In genomic region chr12:68373836-68374314, GRCh38 we compare ENCODE assay signal across 8 cellular contexts. TPM values are rescaled to one million over a fixed set of nuclear protein-coding genes. Genes with fewer than 3 reads are reported as not detected.
DNase-seq lines count a peak whose midpoint lies in the region; ATAC-seq and TF ChIP-seq lines count a peak whose summit lies in the region.

No MANE protein-coding gene starts in this region.

- H3K27me3 ChIP-seq in spleen (replicated peaks in 1 of 7) = no peaks in the 10 kb centered on the region

- H3K4me1 ChIP-seq in spleen = peaks cover 5 to 93% (median 43%) of the 10 kb centered on the region in 6 donors

- WGBS in spleen, 5 donors = 46 to 71% (median 51%) methylated on average over 4 of the region's 4 CpGs

- CTCF ChIA-PET in T-cell (lab: Charles Lee) (no interaction called here), RWPE1 (lab: Yijun Ruan, JAX) (interaction anchor here (1.4 kb wide), 1 partner anchor 15 kb away, joined by 3 read pairs; no protein-coding TSS in a partner anchor)

- H3K27ac ChIP-seq in spleen (peak overlapping the region in 7 of 8 donors; percentile 9 to 72 (median 46)), RWPE1 (no peak overlapping the region)

- H3K36me3 ChIP-seq in spleen = no peaks in the 10 kb centered on the region

- TF ChIP-seq CTCF in spleen (IDR thresholded peaks at IDR 0.05 in 8 of 11, conservative IDR thresholded peaks at IDR 0.05 in 3 of 11) = no peak
- no peak for TF ChIP-seq CTCF in chondrocyte (IDR thresholded peaks at IDR 0.05)
- TF ChIP-seq CTCF in RWPE1 (conservative IDR thresholded peaks at IDR 0.05; ENCODE audit: low read depth) = no peak

- H3K9me3 Mint-ChIP-seq in T-cell (no peaks in the 10 kb centered on the region), chondrocyte (ENCODE audit: low read depth) (no peaks in the 10 kb centered on the region)

- H3K27ac Mint-ChIP-seq in T-cell (peak overlapping the region; percentile 87 to 90), chondrocyte (ENCODE audit: unreplicated experiment) (no peak overlapping the region)

- POLR2A ChIA-PET in T-cell (lab: Charles Lee) = interaction anchor here in 1 of 2 donors (0.6 kb wide), 1 partner anchor 17 kb away, joined by 6 read pairs; no protein-coding TSS in a partner anchor
- POLR2A ChIA-PET in RWPE1 (lab: Yijun Ruan, JAX; ENCODE audit: low non-redundant PET) = no interaction called here

- no peak for TF ChIP-seq POLR2A in spleen (IDR thresholded peaks at IDR 0.05)

- DNase-seq in T-cell (no peak), spleen (no peak), chondrocyte (ENCODE audit: low spot score) (no peak), RWPE1 (ENCODE audit: low spot score) (no peak), NCI-H748 treated with DMSO at 0.1 percent for 48 hours (lab: John Stamatoyannopoulos, UW) (no peak)

- H3K36me3 Mint-ChIP-seq in T-cell (no peaks in the 10 kb centered on the region), chondrocyte (ENCODE audit: low read depth) (no peaks in the 10 kb centered on the region)

- H3K4me3 Mint-ChIP-seq in T-cell (peak overlapping the region; percentile 42 to 49 (median 49)), chondrocyte (ENCODE audit: unreplicated experiment) (no peak overlapping the region)

- peak overlapping the region in 1 of 8 donors; percentile 17 for H3K4me3 ChIP-seq in spleen

- intact Hi-C loops in spleen (cut with DNase I; ENCODE audit: low total_unique reads) = no loop called here

- peak; percentile 37 for ATAC-seq in GM19035 (IDR thresholded peaks at IDR 0.05; ENCODE audit: unreplicated experiment)
- ATAC-seq in HG02973 (IDR thresholded peaks at IDR 0.05; ENCODE audit: unreplicated experiment) = peak; percentile 22
- ATAC-seq in T-cell (replicated peaks in 1 of 4) = peak in 1 of 4 experiments; percentile 3
- no peak for ATAC-seq in SK-N-SH treated with all-trans-retinoic acid at 6 μM for 48 hours

- no peaks in the 10 kb centered on the region for H3K27me3 Mint-ChIP-seq in T-cell
- H3K27me3 Mint-ChIP-seq in chondrocyte (ENCODE audit: low read depth) = no peaks in the 10 kb centered on the region

- no peaks in the 10 kb centered on the region for H3K9me3 ChIP-seq in spleen

- H3K4me1 Mint-ChIP-seq in T-cell = peaks cover 39 to 70% (median 57%) of the 10 kb centered on the region in 3 donors
- peaks cover 18% of the 10 kb centered on the region for H3K4me1 Mint-ChIP-seq in chondrocyte (ENCODE audit: low read depth)

TF ChIP-seq in SK-N-SH treated with all-trans-retinoic acid at 6 μM for 48 hours, 23 proteins besides CTCF, POLR2A, EP300 and RAD21:
- no peak for TF ChIP-seq TCF4 (CRISPR knock-in tag; IDR thresholded peaks at IDR 0.05; ENCODE audit: borderline replicate concordance)
- no peak for TF ChIP-seq CSRNP3 (CRISPR knock-in tag; IDR thresholded peaks at IDR 0.05)
- no peak for TF ChIP-seq RARB (CRISPR knock-in tag; IDR thresholded peaks at IDR 0.05)
- TF ChIP-seq ARNTL (CRISPR knock-in tag; IDR thresholded peaks at IDR 0.05; ENCODE audit: borderline replicate concordance, low read depth) = no peak
- TF ChIP-seq CSDC2 (CRISPR knock-in tag; IDR thresholded peaks at IDR 0.05) = no peak
- TF ChIP-seq ISL1 (CRISPR knock-in tag; IDR thresholded peaks at IDR 0.05) = no peak
- no peak for TF ChIP-seq ZNF8 (CRISPR knock-in tag; IDR thresholded peaks at IDR 0.05)
- no peak for TF ChIP-seq ZNF70 (CRISPR knock-in tag; IDR thresholded peaks at IDR 0.05)
- TF ChIP-seq ZFP3 (CRISPR knock-in tag; IDR thresholded peaks at IDR 0.05) = no peak
- TF ChIP-seq BACH2 (CRISPR knock-in tag; IDR thresholded peaks at IDR 0.05; ENCODE audit: borderline replicate concordance) = no peak
- TF ChIP-seq PATZ1 (CRISPR knock-in tag; IDR thresholded peaks at IDR 0.05; ENCODE audit: borderline replicate concordance) = no peak
- no peak for TF ChIP-seq GLIS3 (CRISPR knock-in tag; IDR thresholded peaks at IDR 0.05)
- TF ChIP-seq POU6F1 (CRISPR knock-in tag; IDR thresholded peaks at IDR 0.05; ENCODE audit: borderline replicate concordance, low read depth) = no peak
- no peak for TF ChIP-seq PPARA (CRISPR knock-in tag; IDR thresholded peaks at IDR 0.05; ENCODE audit: borderline replicate concordance)
- TF ChIP-seq TSHZ2 (CRISPR knock-in tag; IDR thresholded peaks at IDR 0.05) = no peak
- TF ChIP-seq ESRRG (CRISPR knock-in tag; IDR thresholded peaks at IDR 0.05) = no peak
- TF ChIP-seq ZC3H10 (CRISPR knock-in tag; IDR thresholded peaks at IDR 0.05) = no peak

RNA-seq across cellular contexts. Expression of gene MDM1, which starts 41.7 kb away (rescaled TPM):
- total RNA-seq in T-cell (10 to 100 TPM; 21.1 to 25.7 (median 23.8) TPM), spleen (10 to 100 TPM; 17.6 to 38.9 (median 24.2) TPM), chondrocyte (9.5 to 10.9 TPM (median 10.0 TPM) in 3 replicates)
- 10 to 100 TPM; 13.5 to 22.5 (median 13.9) TPM for polyA plus RNA-seq in spleen
